In genomic region chr6:39166918-39167301, GRCh38 we compare ENCODE assay signal across 11 cellular contexts. TPM values are rescaled to one million over a fixed set of nuclear protein-coding genes. Genes with fewer than 3 reads are reported as not detected.
DNase-seq lines count a peak whose midpoint lies in the region; ATAC-seq, FAIRE-seq and TF ChIP-seq lines count a peak whose summit lies in the region.
"Had no signal": no experiment of that assay in that cellular context is flagged by ENCODE, and none has a peak within 500 bp of the region (broad histone marks: within the 10 kb centered on the region; RNA-seq: fewer than 3 reads in every experiment).

No MANE protein-coding gene starts in this region.

- H3K9ac ChIP-seq in Loucy (ENCODE audit: low read depth, low read length, poor library complexity, severe bottlenecking), result no peak overlapping the region
- H3K9ac ChIP-seq: KMS-11 had no signal

- H3K79me2 ChIP-seq in Loucy (ENCODE audit: insufficient read depth, low read length), result no peaks in the 10 kb centered on the region

- CTCF ChIA-PET in activated CD8-positive, alpha-beta T cell treated with anti-CD3 and anti-CD28 coated beads, Interleukin-2, amount 10 ng/mL, durations not matched to agents 7 days and 5 days (lab: Charles Lee), result interaction anchor here (0.8 to 7.4 kb wide), 18 partner anchors 10 to 195 kb away, joined by 3 to 179 read pairs (median 4); partner anchors contain the start of genes KCNK17 and KCNK5
- CTCF ChIA-PET in activated CD8-positive, alpha-beta T cell treated with anti-CD3 and anti-CD28 coated beads for 36 hours (lab: Charles Lee), result interaction anchor here (0.6 to 9.9 kb wide), 25 partner anchors 10 to 295 kb away, joined by 3 to 321 read pairs (median 4); partner anchors contain the start of gene KCNK17

- intact Hi-C loops in activated CD8-positive, alpha-beta T cell treated with anti-CD3 and anti-CD28 coated beads for 36 hours (cut with micrococcal nuclease), result loop anchor here (1.0 kb wide), 1 partner anchor 136 kb away; no protein-coding TSS in a partner anchor

- H3K36me3 ChIP-seq in Loucy (ENCODE audit: insufficient read depth, low read length), result no peaks in the 10 kb centered on the region
- H3K36me3 ChIP-seq in small intestine (ENCODE audit: control insufficient read depth in 2 of 2, insufficient read depth in 2 of 2, low read length in 2 of 2), result no peaks in the 10 kb centered on the region
- H3K36me3 ChIP-seq in H7 (replicated peaks; ENCODE audit: control insufficient read depth, insufficient read depth, low read length), result no peaks in the 10 kb centered on the region

- peaks cover 2% of the 10 kb centered on the region for H3K27me3 Mint-ChIP-seq in activated CD8-positive, alpha-beta T cell treated with anti-CD3 and anti-CD28 coated beads, Interleukin-2, amount 10 ng/mL, durations not matched to agents 7 days and 5 days (ENCODE audit: low read depth)
- no peaks in the 10 kb centered on the region for H3K27me3 Mint-ChIP-seq in activated CD8-positive, alpha-beta T cell treated with anti-CD3 and anti-CD28 coated beads for 36 hours
- H3K27me3 Mint-ChIP-seq in central memory CD8-positive, alpha-beta T cell, result peaks cover 9% of the 10 kb centered on the region

- peak overlapping the region in 1 of 2 donors; percentile 44 for H3K27ac ChIP-seq in small intestine (ENCODE audit: low read depth in 1 of 2, low read length in 1 of 2)
- H3K27ac ChIP-seq: KMS-11 had no signal

- no peak overlapping the region for H3K4me3 Mint-ChIP-seq in activated CD8-positive, alpha-beta T cell treated with anti-CD3 and anti-CD28 coated beads, Interleukin-2, amount 10 ng/mL, durations not matched to agents 7 days and 5 days
- H3K4me3 Mint-ChIP-seq in activated CD8-positive, alpha-beta T cell treated with anti-CD3 and anti-CD28 coated beads for 36 hours, result no peak overlapping the region
- no peak overlapping the region for H3K4me3 Mint-ChIP-seq in central memory CD8-positive, alpha-beta T cell
- H3K4me3 Mint-ChIP-seq: H9 had no signal

- H3K36me3 Mint-ChIP-seq in activated CD8-positive, alpha-beta T cell treated with anti-CD3 and anti-CD28 coated beads, Interleukin-2, amount 10 ng/mL, durations not matched to agents 7 days and 5 days (ENCODE audit: low read depth), result no peaks in the 10 kb centered on the region
- no peaks in the 10 kb centered on the region for H3K36me3 Mint-ChIP-seq in activated CD8-positive, alpha-beta T cell treated with anti-CD3 and anti-CD28 coated beads for 36 hours (ENCODE audit: low read depth)
- H3K36me3 Mint-ChIP-seq in central memory CD8-positive, alpha-beta T cell (ENCODE audit: insufficient read depth), result no peaks in the 10 kb centered on the region

- H3K4me1 ChIP-seq in Loucy (ENCODE audit: insufficient read depth, low read length, poor library complexity, severe bottlenecking) (no peaks in the 10 kb centered on the region), small intestine (ENCODE audit: control insufficient read depth in 2 of 2, insufficient read depth in 1 of 2, low read depth in 1 of 2, low read length in 1 of 2) (peaks cover 0 to 7% of the 10 kb centered on the region in 2 donors)

- FAIRE-seq in small intestine (lab: Jason Lieb, UNC) (no peak), D721Med (lab: Jason Lieb, UNC) (no peak)
- FAIRE-seq: RCC 7860 had no signal

- no peak for DNase-seq in activated CD8-positive, alpha-beta T cell treated with anti-CD3 and anti-CD28 coated beads, Interleukin-2, amount 10 ng/mL, durations not matched to agents 7 days and 5 days
- no peak for DNase-seq in activated CD8-positive, alpha-beta T cell treated with anti-CD3 and anti-CD28 coated beads for 36 hours
- no peak for DNase-seq in central memory CD8-positive, alpha-beta T cell (ENCODE audit: low spot score in 2 of 2)
- DNase-seq in small intestine (peak; percentile 66), D721Med (ENCODE audit: insufficient read length, low spot score) (no peak), H7 (no peak)

- no peaks in the 10 kb centered on the region for H3K9me3 ChIP-seq in Loucy (ENCODE audit: insufficient read depth, low read depth, low read length)
- no peaks in the 10 kb centered on the region for H3K9me3 ChIP-seq in small intestine (ENCODE audit: control insufficient read depth, low read depth)

- peak overlapping the region; percentile 33 for H3K27ac Mint-ChIP-seq in activated CD8-positive, alpha-beta T cell treated with anti-CD3 and anti-CD28 coated beads, Interleukin-2, amount 10 ng/mL, durations not matched to agents 7 days and 5 days
- H3K27ac Mint-ChIP-seq in activated CD8-positive, alpha-beta T cell treated with anti-CD3 and anti-CD28 coated beads for 36 hours, result no peak overlapping the region
- peak overlapping the region; percentile 50 for H3K27ac Mint-ChIP-seq in central memory CD8-positive, alpha-beta T cell (ENCODE audit: low read depth)
- H3K27ac Mint-ChIP-seq: H9, T-helper 17 cell had no signal

- ATAC-seq in activated CD8-positive, alpha-beta T cell treated with anti-CD3 and anti-CD28 coated beads, Interleukin-2, amount 10 ng/mL, durations not matched to agents 7 days and 5 days, result no peak
- ATAC-seq in activated CD8-positive, alpha-beta T cell treated with anti-CD3 and anti-CD28 coated beads for 36 hours, result no peak
- ATAC-seq in central memory CD8-positive, alpha-beta T cell (replicated peaks; ENCODE audit: extremely low read depth, poor library complexity, severe bottlenecking), result no peak

- no peaks in the 10 kb centered on the region for H4K20me1 ChIP-seq in Loucy (ENCODE audit: insufficient read depth, low read length, poor library complexity, severe bottlenecking)

- H2AFZ ChIP-seq in Loucy (ENCODE audit: low read length), result peak overlapping the region; percentile 47; the same call in 1 of the 2 replicates

- H3F3A ChIP-seq in Loucy (ENCODE audit: low read depth), result no peaks in the 10 kb centered on the region

- peaks cover 9% of the 10 kb centered on the region for H3K4me1 Mint-ChIP-seq in activated CD8-positive, alpha-beta T cell treated with anti-CD3 and anti-CD28 coated beads, Interleukin-2, amount 10 ng/mL, durations not matched to agents 7 days and 5 days (ENCODE audit: low read depth)
- peaks cover 8% of the 10 kb centered on the region for H3K4me1 Mint-ChIP-seq in activated CD8-positive, alpha-beta T cell treated with anti-CD3 and anti-CD28 coated beads for 36 hours (ENCODE audit: low read depth)
- H3K4me1 Mint-ChIP-seq in central memory CD8-positive, alpha-beta T cell, result peaks cover 7% of the 10 kb centered on the region

- H3K27me3 ChIP-seq in Loucy (ENCODE audit: insufficient read depth, low read length, poor library complexity, severe bottlenecking) (peaks cover 5% of the 10 kb centered on the region), small intestine (ENCODE audit: control insufficient read depth in 2 of 2, insufficient read depth in 2 of 2, low read length in 2 of 2) (no peaks in the 10 kb centered on the region), H7 (ENCODE audit: control insufficient read depth, insufficient read depth, low read length) (peaks cover 4% of the 10 kb centered on the region)

- peak overlapping the region; percentile 42 for H3K4me2 ChIP-seq in Loucy (ENCODE audit: low read depth, low read length, poor library complexity, severe bottlenecking)
- H3K4me2 ChIP-seq: KMS-11 had no signal

- H3K9me3 Mint-ChIP-seq in activated CD8-positive, alpha-beta T cell treated with anti-CD3 and anti-CD28 coated beads, Interleukin-2, amount 10 ng/mL, durations not matched to agents 7 days and 5 days (ENCODE audit: insufficient read depth), result no peaks in the 10 kb centered on the region
- peaks cover 2% of the 10 kb centered on the region for H3K9me3 Mint-ChIP-seq in activated CD8-positive, alpha-beta T cell treated with anti-CD3 and anti-CD28 coated beads for 36 hours
- H3K9me3 Mint-ChIP-seq in central memory CD8-positive, alpha-beta T cell, result no peaks in the 10 kb centered on the region

- WGBS in small intestine, 3 donors, result 19 to 57% (median 34%) methylated on average over 5 of the region's 5 CpGs

- no peak for TF ChIP-seq CTCF in activated CD8-positive, alpha-beta T cell treated with anti-CD3 and anti-CD28 coated beads for 36 hours (IDR thresholded peaks at IDR 0.05)
- TF ChIP-seq CTCF in Loucy (conservative IDR thresholded peaks at IDR 0.05; ENCODE audit: low read length), result no peak
- TF ChIP-seq CTCF in D721Med (IDR thresholded peaks at IDR 0.05; ENCODE audit: insufficient read depth, missing control alignments), result no peak

- POLR2A ChIA-PET in activated CD8-positive, alpha-beta T cell treated with anti-CD3 and anti-CD28 coated beads, Interleukin-2, amount 10 ng/mL, durations not matched to agents 7 days and 5 days (lab: Charles Lee), result interaction anchor here (0.5 kb wide), 1 partner anchor 53 kb away, joined by 3 read pairs; no protein-coding TSS in a partner anchor
- POLR2A ChIA-PET in activated CD8-positive, alpha-beta T cell treated with anti-CD3 and anti-CD28 coated beads for 36 hours (lab: Charles Lee), result no interaction called here

- H3K4me3 ChIP-seq in Loucy (ENCODE audit: low read length, poor library complexity, severe bottlenecking) (no peak overlapping the region), small intestine (ENCODE audit: low read depth in 1 of 2, low read length in 2 of 2) (no peak overlapping the region), H7 (ENCODE audit: insufficient read depth, low read depth, low read length) (no peak overlapping the region)

- H3K9me2 ChIP-seq in Loucy (replicated peaks; ENCODE audit: low read depth, low read length), result no peaks in the 10 kb centered on the region

RNA-seq across cellular contexts. Expression of gene SAYSD1, which starts 51.9 kb away (rescaled TPM):
- total RNA-seq in activated CD8-positive, alpha-beta T cell treated with anti-CD3 and anti-CD28 coated beads, Interleukin-2, amount 10 ng/mL, durations not matched to agents 7 days and 5 days, result 10 to 100 TPM; 11.0 to 11.8 TPM
- 10 to 100 TPM; 16.0 to 16.8 TPM for total RNA-seq in activated CD8-positive, alpha-beta T cell treated with anti-CD3 and anti-CD28 coated beads for 36 hours
- 10 to 100 TPM; 13.4 to 16.1 (median 13.5) TPM for polyA plus RNA-seq in small intestine
- total RNA-seq in H7 (2014; rRNA removed; shearing (Covaris generic)), result 11.0 and 11.3 TPM in 2 replicates
